Comparison of ENCODE assay signal across 7 cellular contexts in the genomic region with DNA sequence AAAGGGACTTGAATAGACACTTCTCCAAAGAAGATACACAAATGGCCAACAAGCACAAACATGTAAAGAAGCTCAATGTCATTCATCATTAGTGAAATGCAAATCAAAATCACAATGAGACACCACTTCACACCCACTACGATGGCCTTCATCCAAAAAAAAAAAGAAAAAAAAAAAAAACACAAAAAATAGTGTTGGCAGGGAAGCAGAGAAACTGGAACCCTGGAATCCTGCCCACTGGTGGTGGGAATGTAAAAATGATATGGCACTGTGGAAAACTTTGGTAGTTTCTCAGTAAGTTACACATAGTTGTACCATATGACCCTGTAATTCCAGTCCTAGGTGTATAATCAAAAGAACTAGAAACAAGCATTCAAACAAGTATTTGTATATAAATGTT.
DNase-seq lines count a peak whose midpoint lies in the region; TF ChIP-seq lines count a peak whose summit lies in the region.
"Not testable (repeated sequence)": the region's sequence is repeated elsewhere in the genome, so short reads cannot be mapped to it uniquely, and the experiment has no call there.

No MANE protein-coding gene starts in this region.

- POLR2A ChIA-PET in OCI-LY7 (lab: Charles Lee), result interaction anchor here (0.6 kb wide), 1 partner anchor 1976 kb away, joined by 3 read pairs; no protein-coding TSS in a partner anchor

- H2AFZ ChIP-seq in OCI-LY7 (ENCODE audit: low read length), result not testable (repeated sequence)

- not testable (repeated sequence) for TF ChIP-seq RAD21 in Ishikawa (IDR thresholded peaks at IDR 0.05; ENCODE audit: low read depth)

- H3K36me3 ChIP-seq in OCI-LY7 (ENCODE audit: insufficient read depth, low read length) (peaks cover 27% of the 10 kb centered on the region), right atrium auricular region (peaks cover 23% of the 10 kb centered on the region)

- H3K27me3 Mint-ChIP-seq in neural crest cell (ENCODE audit: low read depth), result not testable (repeated sequence)

- not testable (repeated sequence) for H3K9me2 ChIP-seq in OCI-LY7 (ENCODE audit: insufficient read depth, low read length)

- H3K36me3 Mint-ChIP-seq in neural crest cell (ENCODE audit: low read depth), result peaks cover 29% of the 10 kb centered on the region

- H4K20me1 ChIP-seq in OCI-LY7 (ENCODE audit: insufficient read depth, low read length), result not testable (repeated sequence)

- not testable (repeated sequence) for H3K27ac Mint-ChIP-seq in neural crest cell (ENCODE audit: unreplicated experiment)

- DNase-seq in DMS153 (lab: John Stamatoyannopoulos, UW), result peak; percentile 3
- not testable (repeated sequence) for DNase-seq in OCI-LY7 (ENCODE audit: low spot score); astrocyte of the cerebellum (ENCODE audit: low read depth); right atrium auricular region (ENCODE audit: low spot score); neural crest cell (ENCODE audit: low read depth, low spot score)
- DNase-seq in epithelial cell of esophagus (ENCODE audit: low read depth), result peak; percentile 63

- peak; percentile 48 for TF ChIP-seq CTCF in OCI-LY7 (conservative IDR thresholded peaks at IDR 0.05; ENCODE audit: low read length)
- peak; percentile 38 for TF ChIP-seq CTCF in astrocyte of the cerebellum (IDR thresholded peaks at IDR 0.05; ENCODE audit: low read depth, low read length, missing control alignments)
- TF ChIP-seq CTCF in epithelial cell of esophagus (IDR thresholded peaks at IDR 0.05; ENCODE audit: insufficient read depth, low read depth, low read length, missing control alignments), result peak; percentile 55
- TF ChIP-seq CTCF in right atrium auricular region (IDR thresholded peaks at IDR 0.05), result peak; percentile 22 to 43
- TF ChIP-seq CTCF in neural crest cell (conservative IDR thresholded peaks at IDR 0.05), result peak; percentile 64

- in situ Hi-C loops in astrocyte of the cerebellum (cut with HindIII; ENCODE audit: low sequenced_read_pairs), result not testable (repeated sequence)

- not testable (repeated sequence) for H3K27ac ChIP-seq in OCI-LY7 (ENCODE audit: low read depth, low read length, poor library complexity, severe bottlenecking); right atrium auricular region

- not testable (repeated sequence) for TF ChIP-seq EP300 in Ishikawa (IDR thresholded peaks at IDR 0.05; ENCODE audit: borderline replicate concordance)

- H3K4me3 ChIP-seq in OCI-LY7 (ENCODE audit: low read depth, low read length, poor library complexity, severe bottlenecking); astrocyte of the cerebellum (ENCODE audit: low read depth, low read length); epithelial cell of esophagus (ENCODE audit: low read length); right atrium auricular region: not testable (repeated sequence)

- not testable (repeated sequence) for H3K4me3 Mint-ChIP-seq in neural crest cell

- not testable (repeated sequence) for H3K27me3 ChIP-seq in right atrium auricular region

- not testable (repeated sequence) for H3K4me1 ChIP-seq in OCI-LY7 (ENCODE audit: insufficient read depth, low read length, poor library complexity, severe bottlenecking); right atrium auricular region

- H3K79me2 ChIP-seq in OCI-LY7 (ENCODE audit: insufficient read depth, low read depth, low read length), result not testable (repeated sequence)

- CTCF ChIA-PET in OCI-LY7 (lab: Charles Lee; ENCODE audit: unreplicated experiment), result not testable (repeated sequence)

- not testable (repeated sequence) for H3K9me3 ChIP-seq in OCI-LY7 (ENCODE audit: low read length); right atrium auricular region

- not testable (repeated sequence) for H3K4me2 ChIP-seq in OCI-LY7 (ENCODE audit: low read length)

- H3K4me1 Mint-ChIP-seq in neural crest cell, result not testable (repeated sequence)

- intact Hi-C loops in OCI-LY7 (cut with micrococcal nuclease; ENCODE audit: unreplicated experiment), result not testable (repeated sequence)

- H3K9me3 Mint-ChIP-seq in neural crest cell, result not testable (repeated sequence)

- not testable (repeated sequence) for BruUV-seq in OCI-LY7 (replicated peaks; lab: Mats Ljungman, UMichigan)

TF ChIP-seq in Ishikawa, 13 proteins besides CTCF, POLR2A, EP300 and RAD21:
- TF ChIP-seq TEAD4 (IDR thresholded peaks at IDR 0.05), result peak; percentile 75
- TF ChIP-seq NFIC (IDR thresholded peaks at IDR 0.05), result 0 out of 2 replicates have a peak, but pooled peaks have one; percentile 30
TF ChIP-seq in Ishikawa: peak in this region for 2; not testable (repeated sequence) for 11.
